ENCODE assay signal across 16 cellular contexts in the genomic region with DNA sequence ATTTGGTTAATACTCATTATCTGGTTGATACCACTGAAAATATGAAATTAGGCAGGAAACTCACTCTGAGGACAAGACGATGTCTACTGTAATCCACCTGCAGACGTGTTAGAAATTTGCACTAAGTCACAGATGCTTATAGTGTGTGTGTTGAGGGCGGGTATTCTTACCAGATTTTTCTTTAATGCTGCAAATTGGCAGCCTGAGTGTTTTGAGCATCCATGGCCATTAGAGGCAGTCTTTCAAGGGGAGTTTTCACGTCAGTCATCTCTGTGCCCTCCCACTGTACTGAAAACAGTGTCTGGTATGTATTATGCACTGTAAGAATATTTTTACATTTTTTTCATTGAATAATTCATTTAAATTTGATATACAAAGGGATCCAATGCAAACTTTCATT.
DNase-seq lines count a peak whose midpoint lies in the region; ATAC-seq, FAIRE-seq and TF ChIP-seq lines count a peak whose summit lies in the region.
"Had no signal": no experiment of that assay in that cellular context is flagged by ENCODE, and none has a peak within 500 bp of the region (broad histone marks: within the 10 kb centered on the region; RNA-seq: fewer than 3 reads in every experiment).

No MANE protein-coding gene starts in this region.

- H2AFZ ChIP-seq in K562 (ENCODE audit: low read depth, low read length): no peak overlapping the region

- no peak overlapping the region for H3K27ac Mint-ChIP-seq in activated T-cell treated with anti-CD3 and anti-CD28 coated beads, Interleukin-2, amount 50 U/mL, for 72 hours

- peaks cover 28% of the 10 kb centered on the region for H3K27me3 Mint-ChIP-seq in activated T-cell treated with anti-CD3 and anti-CD28 coated beads, Interleukin-2, amount 50 U/mL, for 72 hours (ENCODE audit: low read depth)

- TF ChIP-seq RAD21 in K562 (CRISPR knock-in tag; conservative IDR thresholded peaks at IDR 0.05 in 1 of 2, IDR thresholded peaks at IDR 0.05 in 1 of 2): no peak

- H3K9me1 ChIP-seq in K562 (ENCODE audit: control insufficient read depth, insufficient read depth, low read length): no peaks in the 10 kb centered on the region

- H3K4me3 Mint-ChIP-seq in activated T-cell treated with anti-CD3 and anti-CD28 coated beads, Interleukin-2, amount 50 U/mL, for 72 hours: no peak overlapping the region

- no peak overlapping the region for H3K4me2 ChIP-seq in K562 (ENCODE audit: insufficient read depth, low read length)

- TF ChIP-seq EP300 in K562 (IDR thresholded peaks at IDR 0.05; ENCODE audit: low read length): no peak

- H3K4me1 ChIP-seq in K562 (replicated peaks in 1 of 2; ENCODE audit: control insufficient read depth in 2 of 2, insufficient read depth in 2 of 2, low read length in 2 of 2): peaks cover 0 to 3% of the 10 kb centered on the region in 2 experiments; a peak in 1 of 5 replicates

- H3K4me3 ChIP-seq in K562: no peak overlapping the region

- H3K9ac ChIP-seq in K562 (ENCODE audit: insufficient read depth in 1 of 2, low read depth in 2 of 2, low read length in 2 of 2): no peak overlapping the region

- intact Hi-C loops in K562 (cut with micrococcal nuclease): no loop called here

- H3K79me2 ChIP-seq in K562 (ENCODE audit: control insufficient read depth, insufficient read depth, low read length): no peaks in the 10 kb centered on the region

- no peaks in the 10 kb centered on the region for H3K4me1 Mint-ChIP-seq in activated T-cell treated with anti-CD3 and anti-CD28 coated beads, Interleukin-2, amount 50 U/mL, for 72 hours (ENCODE audit: low read depth)

- H3K27ac ChIP-seq in K562 (ENCODE audit: extremely low read depth, low read depth, low read length): no peak overlapping the region

- 3% methylated on average over 4 of the region's 4 CpGs for WGBS in K562 (ENCODE audit: insufficient coverage, low coverage, missing lambda C conversion rate)

- no peaks in the 10 kb centered on the region for H3K9me3 ChIP-seq in K562 (replicated peaks; ENCODE audit: control insufficient read depth, insufficient read depth, low read depth, low read length)

- peaks cover 18 to 25% of the 10 kb centered on the region in 2 experiments; a peak in 4 of 5 replicates for H3K27me3 ChIP-seq in K562 (ENCODE audit: control insufficient read depth in 2 of 2, insufficient read depth in 2 of 2, low read length in 2 of 2)

- CTCF ChIA-PET in K562 (lab: Yijun Ruan, JAX; ENCODE audit: low intra/inter-chr PET ratio): no interaction called here

- TF ChIP-seq CTCF in LNCAP (IDR thresholded peaks at IDR 0.05) (peak; percentile 18; the same call in 1 of the 2 replicates), K562 (IDR thresholded peaks at IDR 0.05 in 2 of 3, conservative IDR thresholded peaks at IDR 0.05 in 1 of 3; ENCODE audit: insufficient read depth in 2 of 3, low read depth in 1 of 3, low read length in 3 of 3) (peak in 2 of 3 experiments; percentile 19 to 38; a peak in 3 of 6 replicates)

- peak; percentile 15 for FAIRE-seq in K562 (lab: Jason Lieb, UNC)
- FAIRE-seq: D721Med, urothelium cell line had no signal

- H3K36me3 Mint-ChIP-seq in activated T-cell treated with anti-CD3 and anti-CD28 coated beads, Interleukin-2, amount 50 U/mL, for 72 hours (ENCODE audit: insufficient read depth in 2 of 2): peaks cover 0 to 2% of the 10 kb centered on the region in 2 donors

- no peaks in the 10 kb centered on the region for H3K36me3 ChIP-seq in K562 (ENCODE audit: control insufficient read depth, insufficient read depth, low read length)

- in situ Hi-C loops in K562 (cut with MboI): no loop called here

- H3K9me3 Mint-ChIP-seq in activated T-cell treated with anti-CD3 and anti-CD28 coated beads, Interleukin-2, amount 50 U/mL, for 72 hours: no peaks in the 10 kb centered on the region

- TF ChIP-seq POLR2A in K562 (conservative IDR thresholded peaks at IDR 0.05): no peak

- no peaks in the 10 kb centered on the region; the same call in 1 of the 2 replicates for H4K20me1 ChIP-seq in K562 (replicated peaks; ENCODE audit: control insufficient read depth, insufficient read depth, low read length)

- ATAC-seq in K562 (peak; percentile 74), HG02623 (IDR thresholded peaks at IDR 0.05; ENCODE audit: unreplicated experiment) (no peak)
- no peak for ATAC-seq in activated T-cell treated with anti-CD3 and anti-CD28 coated beads, Interleukin-2, amount 50 U/mL, for 72 hours (replicated peaks in 1 of 2)

- POLR2A ChIA-PET in K562 (lab: Yijun Ruan, JAX): interaction anchor here (0.7 kb wide), 1 partner anchor 31 kb away, joined by 3 read pairs; no protein-coding TSS in a partner anchor

- peak; percentile 79 for DNase-seq in Ammon's horn (ENCODE audit: low spot score)
- DNase-seq in K562 (ENCODE audit: extremely low read depth in 1 of 4, low spot score in 3 of 4): peak in 1 of 4 experiments; percentile 7
- peak; percentile 71 for DNase-seq in medulla oblongata (ENCODE audit: extremely low spot score)
- no peak for DNase-seq in activated T-cell treated with anti-CD3 and anti-CD28 coated beads, Interleukin-2, amount 50 U/mL, for 72 hours
- no peak for DNase-seq in central memory CD4-positive, alpha-beta T cell
- no peak for DNase-seq in retina
- DNase-seq: activated CD4-positive, CD25-positive, alpha-beta regulatory T cell; activated effector memory CD4-positive, alpha-beta T cell treated with anti-CD3 and anti-CD28 coated beads, Interleukin-2, amount 50 U/mL, for 16 hours; effector CD8-positive, alpha-beta T cell; NCI-H1417; OCI-M1; SW 1271 had no signal

- no TSS peak for BruUV-seq in K562 (replicated peaks; lab: Mats Ljungman, UMichigan)

TF ChIP-seq in K562, 482 proteins besides CTCF, POLR2A, EP300 and RAD21:
- TF ChIP-seq ZBED1 (IDR thresholded peaks at IDR 0.05) (no peak), POLR2AphosphoS5 (IDR thresholded peaks at IDR 0.05; ENCODE audit: control insufficient read depth, insufficient read depth, low read depth, low read length) (no peak), PBX2 (CRISPR knock-in tag; IDR thresholded peaks at IDR 0.05; ENCODE audit: low read depth) (no peak), PBX2 (tag; conservative IDR thresholded peaks at IDR 0.05; ENCODE audit: low read depth) (peak; percentile 60; the same call in 1 of the 2 replicates), ZBTB1 (CRISPR knock-in tag; IDR thresholded peaks at IDR 0.05; ENCODE audit: borderline replicate concordance, low read depth) (no peak)
- TF ChIP-seq, protein P1, sequence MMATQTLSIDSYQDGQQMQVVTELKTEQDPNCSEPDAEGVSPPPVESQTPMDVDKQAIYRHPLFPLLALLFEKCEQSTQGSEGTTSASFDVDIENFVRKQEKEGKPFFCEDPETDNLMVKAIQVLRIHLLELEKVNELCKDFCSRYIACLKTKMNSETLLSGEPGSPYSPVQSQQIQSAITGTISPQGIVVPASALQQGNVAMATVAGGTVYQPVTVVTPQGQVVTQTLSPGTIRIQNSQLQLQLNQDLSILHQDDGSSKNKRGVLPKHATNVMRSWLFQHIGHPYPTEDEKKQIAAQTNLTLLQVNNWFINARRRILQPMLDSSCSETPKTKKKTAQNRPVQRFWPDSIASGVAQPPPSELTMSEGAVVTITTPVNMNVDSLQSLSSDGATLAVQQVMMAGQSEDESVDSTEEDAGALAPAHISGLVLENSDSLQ (IDR thresholded peaks at IDR 0.05): peak; percentile 78

Comparison
In these comparisons a context has a peak if more than half of its experiments do, and no peak if none do; other contexts are left out.
1. DNase-seq: peak in Ammon's horn (single experiment) and medulla oblongata (single experiment); none in activated T-cell treated with anti-CD3 and anti-CD28 coated beads, Interleukin-2, amount 50 U/mL, for 72 hours (0 of 2), central memory CD4-positive, alpha-beta T cell (single experiment) and retina (single experiment).